In genomic region chr2:227411320-227411989, GRCh38 we compare ENCODE assay signal across 8 cellular contexts. TPM values are rescaled to one million over a fixed set of nuclear protein-coding genes. Genes with fewer than 3 reads are reported as not detected.
DNase-seq lines count a peak whose midpoint lies in the region; ATAC-seq and FAIRE-seq lines count a peak whose summit lies in the region.

No MANE protein-coding gene starts in this region.

- peak overlapping the region in 1 of 2 donors; percentile 45 for H3K27ac Mint-ChIP-seq in T-cell

- H3K9me3 Mint-ChIP-seq in T-cell = no peaks in the 10 kb centered on the region

- H3K36me3 Mint-ChIP-seq in T-cell = no peaks in the 10 kb centered on the region

- H3K27ac ChIP-seq in epithelial cell of prostate = peak overlapping the region; percentile 73

- ATAC-seq in HG02759 (IDR thresholded peaks at IDR 0.05; ENCODE audit: unreplicated experiment) = peak; percentile 83
- peak in 3 of 4 experiments; percentile 19 to 90 (median 23) for ATAC-seq in T-cell (replicated peaks in 1 of 4)

- no peak for DNase-seq in GM18507 (ENCODE audit: extremely low spot score, insufficient read length, low read depth)
- DNase-seq in T-cell = peak in 2 of 34 experiments; percentile 1 to 30
- DNase-seq in epithelial cell of prostate (ENCODE audit: low read depth, low spot score) = peak; percentile 97
- DNase-seq in SIG-M5 treated with dmso at 0.1 percent for 504 hours (lab: John Stamatoyannopoulos, UW; ENCODE audit: unreplicated experiment) = no peak
- no peak for DNase-seq in NCI-H1930 (lab: John Stamatoyannopoulos, UW)
- no peak for DNase-seq in DMS53 (lab: John Stamatoyannopoulos, UW)
- no peak for DNase-seq in DMS79 treated with DMSO at 0.1 percent for 48 hours (lab: John Stamatoyannopoulos, UW)

- POLR2A ChIA-PET in T-cell (lab: Charles Lee) = interaction anchor here in 1 of 2 donors (0.6 kb wide), 1 partner anchor 14 kb away, joined by 3 read pairs; no protein-coding TSS in a partner anchor

- H3K27me3 Mint-ChIP-seq in T-cell = no peaks in the 10 kb centered on the region

- CTCF ChIA-PET in T-cell (lab: Charles Lee) = interaction anchor here in 1 of 2 donors (0.6 kb wide), 1 partner anchor 345 kb away, joined by 4 read pairs; no protein-coding TSS in a partner anchor

- FAIRE-seq in GM18507 (lab: Jason Lieb, UNC) = peak; percentile 88

- H3K4me1 Mint-ChIP-seq in T-cell = peaks cover 23 to 28% (median 25%) of the 10 kb centered on the region in 3 donors

- H3K4me3 Mint-ChIP-seq in T-cell = no peak overlapping the region

RNA-seq across cellular contexts. Expression of gene SCYGR1, which starts 23.7 kb away (rescaled TPM):
- total RNA-seq in T-cell = not detected

RNA-seq across cellular contexts. Expression of gene TM4SF20, which starts 32.3 kb away (rescaled TPM):
- total RNA-seq in T-cell = not detected
